ENCODE assay signal across 1 cellular context in genomic region chr14:89481167-89481566, GRCh38.
TF ChIP-seq lines count a peak whose summit lies in the region.

No MANE protein-coding gene starts in this region.

TF ChIP-seq in HepG2, 621 proteins besides CTCF, POLR2A, EP300 and RAD21 (continued from another document):
- TF ChIP-seq, protein P1, sequence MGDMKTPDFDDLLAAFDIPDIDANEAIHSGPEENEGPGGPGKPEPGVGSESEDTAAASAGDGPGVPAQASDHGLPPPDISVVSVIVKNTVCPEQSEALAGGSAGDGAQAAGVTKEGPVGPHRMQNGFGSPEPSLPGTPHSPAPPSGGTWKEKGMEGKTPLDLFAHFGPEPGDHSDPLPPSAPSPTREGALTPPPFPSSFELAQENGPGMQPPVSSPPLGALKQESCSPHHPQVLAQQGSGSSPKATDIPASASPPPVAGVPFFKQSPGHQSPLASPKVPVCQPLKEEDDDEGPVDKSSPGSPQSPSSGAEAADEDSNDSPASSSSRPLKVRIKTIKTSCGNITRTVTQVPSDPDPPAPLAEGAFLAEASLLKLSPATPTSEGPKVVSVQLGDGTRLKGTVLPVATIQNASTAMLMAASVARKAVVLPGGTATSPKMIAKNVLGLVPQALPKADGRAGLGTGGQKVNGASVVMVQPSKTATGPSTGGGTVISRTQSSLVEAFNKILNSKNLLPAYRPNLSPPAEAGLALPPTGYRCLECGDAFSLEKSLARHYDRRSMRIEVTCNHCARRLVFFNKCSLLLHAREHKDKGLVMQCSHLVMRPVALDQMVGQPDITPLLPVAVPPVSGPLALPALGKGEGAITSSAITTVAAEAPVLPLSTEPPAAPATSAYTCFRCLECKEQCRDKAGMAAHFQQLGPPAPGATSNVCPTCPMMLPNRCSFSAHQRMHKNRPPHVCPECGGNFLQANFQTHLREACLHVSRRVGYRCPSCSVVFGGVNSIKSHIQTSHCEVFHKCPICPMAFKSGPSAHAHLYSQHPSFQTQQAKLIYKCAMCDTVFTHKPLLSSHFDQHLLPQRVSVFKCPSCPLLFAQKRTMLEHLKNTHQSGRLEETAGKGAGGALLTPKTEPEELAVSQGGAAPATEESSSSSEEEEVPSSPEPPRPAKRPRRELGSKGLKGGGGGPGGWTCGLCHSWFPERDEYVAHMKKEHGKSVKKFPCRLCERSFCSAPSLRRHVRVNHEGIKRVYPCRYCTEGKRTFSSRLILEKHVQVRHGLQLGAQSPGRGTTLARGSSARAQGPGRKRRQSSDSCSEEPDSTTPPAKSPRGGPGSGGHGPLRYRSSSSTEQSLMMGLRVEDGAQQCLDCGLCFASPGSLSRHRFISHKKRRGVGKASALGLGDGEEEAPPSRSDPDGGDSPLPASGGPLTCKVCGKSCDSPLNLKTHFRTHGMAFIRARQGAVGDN (CRISPR knock-in tag; IDR thresholded peaks at IDR 0.05): peak; percentile 17; the same call in 1 of the 2 replicates
- TF ChIP-seq GFI1 (CRISPR knock-in tag; IDR thresholded peaks at IDR 0.05; ENCODE audit: borderline replicate concordance): no peak
- 0 out of 2 replicates have a peak, but pooled peaks have one; percentile 18 for TF ChIP-seq ZMYM4 (CRISPR knock-in tag; IDR thresholded peaks at IDR 0.05)
